ENCODE assay signal across 1 cellular context in the genomic region with DNA sequence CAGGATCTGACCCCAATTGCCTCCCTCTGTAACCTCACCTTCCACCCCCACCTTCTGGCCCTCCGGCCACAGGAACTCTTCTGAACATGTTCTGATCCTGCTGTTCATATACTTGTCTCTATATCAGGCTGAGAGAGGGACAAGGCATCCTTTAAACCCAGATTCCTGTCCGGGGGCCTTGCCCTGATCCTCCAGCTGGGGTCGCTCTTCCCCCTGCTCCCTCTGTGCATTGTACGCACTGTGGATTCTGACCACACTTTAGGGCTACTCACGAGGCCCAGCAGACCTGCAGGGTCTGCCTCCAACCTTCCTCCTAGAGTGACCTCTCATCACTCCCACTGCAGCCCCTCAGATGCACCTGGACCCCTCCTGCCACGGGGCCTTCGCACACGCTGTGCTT.
TF ChIP-seq lines count a peak whose summit lies in the region.

No MANE protein-coding gene starts in this region.

TF ChIP-seq in GM23338, 12 proteins besides CTCF, POLR2A, EP300 and RAD21:
- TF ChIP-seq, protein P1, sequence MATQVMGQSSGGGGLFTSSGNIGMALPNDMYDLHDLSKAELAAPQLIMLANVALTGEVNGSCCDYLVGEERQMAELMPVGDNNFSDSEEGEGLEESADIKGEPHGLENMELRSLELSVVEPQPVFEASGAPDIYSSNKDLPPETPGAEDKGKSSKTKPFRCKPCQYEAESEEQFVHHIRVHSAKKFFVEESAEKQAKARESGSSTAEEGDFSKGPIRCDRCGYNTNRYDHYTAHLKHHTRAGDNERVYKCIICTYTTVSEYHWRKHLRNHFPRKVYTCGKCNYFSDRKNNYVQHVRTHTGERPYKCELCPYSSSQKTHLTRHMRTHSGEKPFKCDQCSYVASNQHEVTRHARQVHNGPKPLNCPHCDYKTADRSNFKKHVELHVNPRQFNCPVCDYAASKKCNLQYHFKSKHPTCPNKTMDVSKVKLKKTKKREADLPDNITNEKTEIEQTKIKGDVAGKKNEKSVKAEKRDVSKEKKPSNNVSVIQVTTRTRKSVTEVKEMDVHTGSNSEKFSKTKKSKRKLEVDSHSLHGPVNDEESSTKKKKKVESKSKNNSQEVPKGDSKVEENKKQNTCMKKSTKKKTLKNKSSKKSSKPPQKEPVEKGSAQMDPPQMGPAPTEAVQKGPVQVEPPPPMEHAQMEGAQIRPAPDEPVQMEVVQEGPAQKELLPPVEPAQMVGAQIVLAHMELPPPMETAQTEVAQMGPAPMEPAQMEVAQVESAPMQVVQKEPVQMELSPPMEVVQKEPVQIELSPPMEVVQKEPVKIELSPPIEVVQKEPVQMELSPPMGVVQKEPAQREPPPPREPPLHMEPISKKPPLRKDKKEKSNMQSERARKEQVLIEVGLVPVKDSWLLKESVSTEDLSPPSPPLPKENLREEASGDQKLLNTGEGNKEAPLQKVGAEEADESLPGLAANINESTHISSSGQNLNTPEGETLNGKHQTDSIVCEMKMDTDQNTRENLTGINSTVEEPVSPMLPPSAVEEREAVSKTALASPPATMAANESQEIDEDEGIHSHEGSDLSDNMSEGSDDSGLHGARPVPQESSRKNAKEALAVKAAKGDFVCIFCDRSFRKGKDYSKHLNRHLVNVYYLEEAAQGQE (IDR thresholded peaks at IDR 0.05; ENCODE audit: unreplicated experiment), result no peak
- TF ChIP-seq ZNF114 (CRISPR knock-in tag; IDR thresholded peaks at IDR 0.05) (no peak), EZH2 (IDR thresholded peaks at IDR 0.05; ENCODE audit: low read depth, unreplicated experiment) (no peak), CREB1 (CRISPR knock-in tag; IDR thresholded peaks at IDR 0.05; ENCODE audit: low read depth) (no peak), ZNF331 (CRISPR knock-in tag; IDR thresholded peaks at IDR 0.05; ENCODE audit: low read depth) (no peak), NANOG (IDR thresholded peaks at IDR 0.05; ENCODE audit: borderline replicate concordance) (no peak), EZH2phosphoT487 (IDR thresholded peaks at IDR 0.05; ENCODE audit: unreplicated experiment) (no peak), STAT1 (IDR thresholded peaks at IDR 0.05; ENCODE audit: unreplicated experiment) (no peak), JUNB (IDR thresholded peaks at IDR 0.05; ENCODE audit: unreplicated experiment) (no peak), POLR2AphosphoS5 (IDR thresholded peaks at IDR 0.05; ENCODE audit: low read depth) (no peak)
- TF ChIP-seq, protein P2, sequence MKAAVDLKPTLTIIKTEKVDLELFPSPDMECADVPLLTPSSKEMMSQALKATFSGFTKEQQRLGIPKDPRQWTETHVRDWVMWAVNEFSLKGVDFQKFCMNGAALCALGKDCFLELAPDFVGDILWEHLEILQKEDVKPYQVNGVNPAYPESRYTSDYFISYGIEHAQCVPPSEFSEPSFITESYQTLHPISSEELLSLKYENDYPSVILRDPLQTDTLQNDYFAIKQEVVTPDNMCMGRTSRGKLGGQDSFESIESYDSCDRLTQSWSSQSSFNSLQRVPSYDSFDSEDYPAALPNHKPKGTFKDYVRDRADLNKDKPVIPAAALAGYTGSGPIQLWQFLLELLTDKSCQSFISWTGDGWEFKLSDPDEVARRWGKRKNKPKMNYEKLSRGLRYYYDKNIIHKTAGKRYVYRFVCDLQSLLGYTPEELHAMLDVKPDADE (IDR thresholded peaks at IDR 0.05), result no peak
- TF ChIP-seq, protein P3, sequence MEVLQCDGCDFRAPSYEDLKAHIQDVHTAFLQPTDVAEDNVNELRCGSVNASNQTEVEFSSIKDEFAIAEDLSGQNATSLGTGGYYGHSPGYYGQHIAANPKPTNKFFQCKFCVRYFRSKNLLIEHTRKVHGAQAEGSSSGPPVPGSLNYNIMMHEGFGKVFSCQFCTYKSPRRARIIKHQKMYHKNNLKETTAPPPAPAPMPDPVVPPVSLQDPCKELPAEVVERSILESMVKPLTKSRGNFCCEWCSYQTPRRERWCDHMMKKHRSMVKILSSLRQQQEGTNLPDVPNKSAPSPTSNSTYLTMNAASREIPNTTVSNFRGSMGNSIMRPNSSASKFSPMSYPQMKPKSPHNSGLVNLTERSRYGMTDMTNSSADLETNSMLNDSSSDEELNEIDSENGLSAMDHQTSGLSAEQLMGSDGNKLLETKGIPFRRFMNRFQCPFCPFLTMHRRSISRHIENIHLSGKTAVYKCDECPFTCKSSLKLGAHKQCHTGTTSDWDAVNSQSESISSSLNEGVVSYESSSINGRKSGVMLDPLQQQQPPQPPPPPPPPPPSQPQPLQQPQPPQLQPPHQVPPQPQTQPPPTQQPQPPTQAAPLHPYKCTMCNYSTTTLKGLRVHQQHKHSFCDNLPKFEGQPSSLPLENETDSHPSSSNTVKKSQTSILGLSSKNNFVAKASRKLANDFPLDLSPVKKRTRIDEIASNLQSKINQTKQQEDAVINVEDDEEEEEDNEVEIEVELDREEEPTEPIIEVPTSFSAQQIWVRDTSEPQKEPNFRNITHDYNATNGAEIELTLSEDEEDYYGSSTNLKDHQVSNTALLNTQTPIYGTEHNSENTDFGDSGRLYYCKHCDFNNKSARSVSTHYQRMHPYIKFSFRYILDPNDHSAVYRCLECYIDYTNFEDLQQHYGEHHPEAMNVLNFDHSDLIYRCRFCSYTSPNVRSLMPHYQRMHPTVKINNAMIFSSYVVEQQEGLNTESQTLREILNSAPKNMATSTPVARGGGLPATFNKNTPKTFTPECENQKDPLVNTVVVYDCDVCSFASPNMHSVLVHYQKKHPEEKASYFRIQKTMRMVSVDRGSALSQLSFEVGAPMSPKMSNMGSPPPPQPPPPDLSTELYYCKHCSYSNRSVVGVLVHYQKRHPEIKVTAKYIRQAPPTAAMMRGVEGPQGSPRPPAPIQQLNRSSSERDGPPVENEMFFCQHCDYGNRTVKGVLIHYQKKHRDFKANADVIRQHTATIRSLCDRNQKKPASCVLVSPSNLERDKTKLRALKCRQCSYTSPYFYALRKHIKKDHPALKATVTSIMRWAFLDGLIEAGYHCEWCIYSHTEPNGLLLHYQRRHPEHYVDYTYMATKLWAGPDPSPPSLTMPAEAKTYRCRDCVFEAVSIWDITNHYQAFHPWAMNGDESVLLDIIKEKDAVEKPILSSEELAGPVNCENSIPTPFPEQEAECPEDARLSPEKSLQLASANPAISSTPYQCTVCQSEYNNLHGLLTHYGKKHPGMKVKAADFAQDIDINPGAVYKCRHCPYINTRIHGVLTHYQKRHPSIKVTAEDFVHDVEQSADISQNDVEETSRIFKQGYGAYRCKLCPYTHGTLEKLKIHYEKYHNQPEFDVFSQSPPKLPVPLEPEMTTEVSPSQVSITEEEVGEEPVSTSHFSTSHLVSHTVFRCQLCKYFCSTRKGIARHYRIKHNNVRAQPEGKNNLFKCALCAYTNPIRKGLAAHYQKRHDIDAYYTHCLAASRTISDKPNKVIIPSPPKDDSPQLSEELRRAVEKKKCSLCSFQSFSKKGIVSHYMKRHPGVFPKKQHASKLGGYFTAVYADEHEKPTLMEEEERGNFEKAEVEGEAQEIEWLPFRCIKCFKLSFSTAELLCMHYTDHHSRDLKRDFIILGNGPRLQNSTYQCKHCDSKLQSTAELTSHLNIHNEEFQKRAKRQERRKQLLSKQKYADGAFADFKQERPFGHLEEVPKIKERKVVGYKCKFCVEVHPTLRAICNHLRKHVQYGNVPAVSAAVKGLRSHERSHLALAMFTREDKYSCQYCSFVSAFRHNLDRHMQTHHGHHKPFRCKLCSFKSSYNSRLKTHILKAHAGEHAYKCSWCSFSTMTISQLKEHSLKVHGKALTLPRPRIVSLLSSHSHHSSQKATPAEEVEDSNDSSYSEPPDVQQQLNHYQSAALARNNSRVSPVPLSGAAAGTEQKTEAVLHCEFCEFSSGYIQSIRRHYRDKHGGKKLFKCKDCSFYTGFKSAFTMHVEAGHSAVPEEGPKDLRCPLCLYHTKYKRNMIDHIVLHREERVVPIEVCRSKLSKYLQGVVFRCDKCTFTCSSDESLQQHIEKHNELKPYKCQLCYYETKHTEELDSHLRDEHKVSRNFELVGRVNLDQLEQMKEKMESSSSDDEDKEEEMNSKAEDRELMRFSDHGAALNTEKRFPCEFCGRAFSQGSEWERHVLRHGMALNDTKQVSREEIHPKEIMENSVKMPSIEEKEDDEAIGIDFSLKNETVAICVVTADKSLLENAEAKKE (CRISPR knock-in tag; IDR thresholded peaks at IDR 0.05), result no peak
